Comparison of ENCODE assay signal across 19 cellular contexts in genomic region chr1:41615316-41615715, GRCh38.
"Had no signal": no experiment of that assay in that cellular context is flagged by ENCODE, and none has a peak within 500 bp of the region (broad histone marks: within the 10 kb centered on the region; RNA-seq: fewer than 3 reads in every experiment).

No MANE protein-coding gene starts in this region.

- H3K36me3 ChIP-seq: cardiac muscle cell, lower lobe of right lung, prostate gland, right atrium auricular region, suprapubic skin, upper lobe of left lung had no signal

- H3K27me3 Mint-ChIP-seq: activated naive CD8-positive, alpha-beta T cell treated with anti-CD3 and anti-CD28 coated beads, Interleukin-2, amount 10 ng/mL, durations not matched to agents 7 days and 5 days; activated T-helper 17 cell treated with anti-CD3 and anti-CD28 coated beads, Interleukin-2, amount 50 U/mL, for 72 hours; effector memory CD8-positive, alpha-beta T cell; stimulated activated naive CD8-positive, alpha-beta T cell treated with anti-CD3 and anti-CD28 coated beads, Interleukin-15, amount 100 ng/mL, for 72 hours had no signal

- H3K4me2 ChIP-seq: SK-N-SH had no signal

- ATAC-seq: activated T-helper 17 cell treated with anti-CD3 and anti-CD28 coated beads, Interleukin-2, amount 50 U/mL, for 72 hours; effector memory CD8-positive, alpha-beta T cell; lower lobe of right lung; stimulated activated naive CD8-positive, alpha-beta T cell treated with anti-CD3 and anti-CD28 coated beads, Interleukin-15, amount 100 ng/mL, for 72 hours had no signal

- H3K27ac Mint-ChIP-seq: activated naive CD8-positive, alpha-beta T cell treated with anti-CD3 and anti-CD28 coated beads, Interleukin-2, amount 10 ng/mL, durations not matched to agents 7 days and 5 days; dendritic cell treated with granulocyte-macrophage colony-stimulating factor and Interleukin-4, amounts not matched to agents 40 ng/mL and 50 ng/mL, for 4 days; nephron progenitor cell had no signal

- H3K9ac ChIP-seq: SK-N-SH had no signal

- H3K4me3 ChIP-seq: cardiac muscle cell, lower lobe of right lung, prostate gland, right atrium auricular region, suprapubic skin, upper lobe of left lung had no signal

- H3K4me3 Mint-ChIP-seq: activated naive CD8-positive, alpha-beta T cell treated with anti-CD3 and anti-CD28 coated beads, Interleukin-2, amount 10 ng/mL, durations not matched to agents 7 days and 5 days; activated T-helper 17 cell treated with anti-CD3 and anti-CD28 coated beads, Interleukin-2, amount 50 U/mL, for 72 hours; dendritic cell treated with granulocyte-macrophage colony-stimulating factor and Interleukin-4, amounts not matched to agents 40 ng/mL and 50 ng/mL, for 4 days; effector memory CD8-positive, alpha-beta T cell; nephron progenitor cell; stimulated activated naive CD8-positive, alpha-beta T cell treated with anti-CD3 and anti-CD28 coated beads, Interleukin-15, amount 100 ng/mL, for 72 hours had no signal

- H3K9me3 Mint-ChIP-seq: activated naive CD8-positive, alpha-beta T cell treated with anti-CD3 and anti-CD28 coated beads, Interleukin-2, amount 10 ng/mL, durations not matched to agents 7 days and 5 days; activated T-helper 17 cell treated with anti-CD3 and anti-CD28 coated beads, Interleukin-2, amount 50 U/mL, for 72 hours; dendritic cell treated with granulocyte-macrophage colony-stimulating factor and Interleukin-4, amounts not matched to agents 40 ng/mL and 50 ng/mL, for 4 days; effector memory CD8-positive, alpha-beta T cell; nephron progenitor cell; stimulated activated naive CD8-positive, alpha-beta T cell treated with anti-CD3 and anti-CD28 coated beads, Interleukin-15, amount 100 ng/mL, for 72 hours had no signal

- DNase-seq: activated CD4-positive, alpha-beta T cell treated with anti-CD3 and anti-CD28 coated beads, Interleukin-2, amount 50 U/mL, for 1 hour; activated naive CD4-positive, alpha-beta T cell treated with Interleukin-2 at 50 U/mL for 16 hours; activated naive CD8-positive, alpha-beta T cell treated with anti-CD3 and anti-CD28 coated beads, Interleukin-2, amount 10 ng/mL, durations not matched to agents 7 days and 5 days; amygdala; effector memory CD8-positive, alpha-beta T cell; foreskin fibroblast; hippocampal formation; lower lobe of right lung; nephron progenitor cell; SK-N-SH; stimulated activated naive CD8-positive, alpha-beta T cell treated with anti-CD3 and anti-CD28 coated beads, Interleukin-15, amount 100 ng/mL, for 72 hours; T1000; upper lobe of left lung had no signal

- H3K27me3 ChIP-seq: cardiac muscle cell, right atrium auricular region, suprapubic skin, upper lobe of left lung had no signal

- H3K9me3 ChIP-seq: lower lobe of right lung, prostate gland, right atrium auricular region, SK-N-SH, suprapubic skin, upper lobe of left lung had no signal

- H3K27ac ChIP-seq: cardiac muscle cell, lower lobe of right lung, prostate gland, right atrium auricular region, suprapubic skin, upper lobe of left lung had no signal

- H3K36me3 Mint-ChIP-seq: activated naive CD8-positive, alpha-beta T cell treated with anti-CD3 and anti-CD28 coated beads, Interleukin-2, amount 10 ng/mL, durations not matched to agents 7 days and 5 days had no signal
